In the genomic region with DNA sequence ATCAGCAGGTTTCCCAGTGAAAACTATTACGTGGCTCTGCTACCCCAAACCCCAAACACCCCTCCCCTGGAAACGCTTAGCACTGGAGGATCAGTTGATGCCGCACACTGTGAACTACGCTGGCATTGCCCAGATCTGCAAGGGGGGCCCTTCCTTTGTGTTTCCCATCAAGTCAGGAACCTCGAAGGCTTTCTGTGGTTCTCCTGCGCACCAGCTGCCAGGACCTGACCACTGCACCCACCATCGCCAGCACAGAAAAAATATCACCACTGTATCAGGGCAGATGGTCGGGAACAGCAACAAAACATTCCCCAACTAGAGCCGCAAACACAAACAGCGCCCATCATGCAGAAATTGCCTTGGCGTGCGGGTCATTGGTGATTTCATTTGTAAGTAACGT, we compare ENCODE assay signal across 38 cellular contexts.
"Had no signal": no experiment of that assay in that cellular context is flagged by ENCODE, and none has a peak within 500 bp of the region (broad histone marks: within the 10 kb centered on the region; RNA-seq: fewer than 3 reads in every experiment).

No MANE protein-coding gene starts in this region.

- H3K9me3 ChIP-seq: adrenal gland, ascending aorta, body of pancreas had no signal

- H3K27ac ChIP-seq: adrenal gland, ascending aorta, body of pancreas, brain microvascular endothelial cell, breast epithelium, cardiac muscle cell had no signal

- DNase-seq: activated effector memory CD4-positive, alpha-beta T cell treated with anti-CD3 and anti-CD28 coated beads, Interleukin-2, amount 50 U/mL, for 16 hours; activated effector memory CD4-positive, alpha-beta T cell treated with Interleukin-2 at 50 U/mL for 16 hours; activated gamma-delta T cell; activated gamma-delta T cell treated with Interleukin-2 at 50 U/mL for 16 hours; activated naive CD4-positive, alpha-beta T cell; activated naive CD4-positive, alpha-beta T cell treated with anti-CD3 and anti-CD28 coated beads for 36 hours; activated naive CD4-positive, alpha-beta T cell treated with anti-CD3 and anti-CD28 coated beads, Interleukin-2, amount 10 ng/mL, durations not matched to agents 7 days and 5 days; activated naive CD4-positive, alpha-beta T cell treated with anti-CD3 and anti-CD28 coated beads, Interleukin-2, amount 50 U/mL, for 16 hours; activated naive CD4-positive, alpha-beta T cell treated with Interleukin-2 at 50 U/mL for 16 hours; activated naive CD8-positive, alpha-beta T cell treated with anti-CD3 and anti-CD28 coated beads for 36 hours; activated naive CD8-positive, alpha-beta T cell treated with anti-CD3 and anti-CD28 coated beads, Interleukin-2, amount 10 ng/mL, durations not matched to agents 7 days and 5 days; activated naive CD8-positive, alpha-beta T cell treated with anti-CD3 and anti-CD28 coated beads, Interleukin-2, amount 50 U/mL, for 24 hours; activated T-cell treated with anti-CD3 and anti-CD28 coated beads, Interleukin-2, amount 50 U/mL, for 1 hour; activated T-cell treated with anti-CD3 and anti-CD28 coated beads, Interleukin-2, amount 50 U/mL, for 24 hours; activated T-cell treated with anti-CD3 and anti-CD28 coated beads, Interleukin-2, amount 50 U/mL, for 4 hours; activated T-cell treated with anti-CD3 and anti-CD28 coated beads, Interleukin-2, amount 50 U/mL, for 48 hours; activated T-cell treated with anti-CD3 and anti-CD28 coated beads, Interleukin-2, amount 50 U/mL, for 72 hours; adrenal gland; amniotic stem cell; amygdala; anterior cingulate cortex; aorta; body of pancreas; brain microvascular endothelial cell; caudate nucleus; central memory CD4-positive, alpha-beta T cell; cerebellar nuclear complex had no signal

- ATAC-seq: activated naive CD4-positive, alpha-beta T cell treated with anti-CD3 and anti-CD28 coated beads, Interleukin-2, amount 50 U/mL, for 72 hours; activated naive CD8-positive, alpha-beta T cell treated with anti-CD3 and anti-CD28 coated beads, Interleukin-2, amount 50 U/mL, for 24 hours; activated T-cell treated with anti-CD3 and anti-CD28 coated beads, Interleukin-2, amount 50 U/mL, for 4 hours; activated T-cell treated with anti-CD3 and anti-CD28 coated beads, Interleukin-2, amount 50 U/mL, for 72 hours; activated T-helper 17 cell treated with anti-CD3 and anti-CD28 coated beads, Interleukin-2, amount 50 U/mL, for 72 hours; body of pancreas had no signal

- H3K36me3 ChIP-seq: adrenal gland, ascending aorta, brain microvascular endothelial cell, breast epithelium, cardiac muscle cell had no signal

- H3K4me1 ChIP-seq: adrenal gland, ascending aorta, body of pancreas, breast epithelium had no signal

- H3K4me1 Mint-ChIP-seq: activated naive CD4-positive, alpha-beta T cell treated with anti-CD3 and anti-CD28 coated beads, Interleukin-2, amount 10 ng/mL, durations not matched to agents 7 days and 5 days; activated naive CD4-positive, alpha-beta T cell treated with anti-CD3 and anti-CD28 coated beads, Interleukin-2, amount 50 U/mL, for 24 hours; activated naive CD8-positive, alpha-beta T cell treated with anti-CD3 and anti-CD28 coated beads for 36 hours; activated naive CD8-positive, alpha-beta T cell treated with anti-CD3 and anti-CD28 coated beads, Interleukin-2, amount 10 ng/mL, durations not matched to agents 7 days and 5 days; activated naive CD8-positive, alpha-beta T cell treated with anti-CD3 and anti-CD28 coated beads, Interleukin-2, amount 50 U/mL, for 24 hours; activated T-helper 17 cell treated with anti-CD3 and anti-CD28 coated beads, Interleukin-2, amount 50 U/mL, for 72 hours; central memory CD8-positive, alpha-beta T cell had no signal

- H3K27ac Mint-ChIP-seq: activated naive CD4-positive, alpha-beta T cell treated with anti-CD3 and anti-CD28 coated beads for 36 hours; activated naive CD4-positive, alpha-beta T cell treated with anti-CD3 and anti-CD28 coated beads, Interleukin-2, amount 10 ng/mL, durations not matched to agents 7 days and 5 days; activated naive CD4-positive, alpha-beta T cell treated with anti-CD3 and anti-CD28 coated beads, Interleukin-2, amount 50 U/mL, for 24 hours; activated naive CD4-positive, alpha-beta T cell treated with anti-CD3 and anti-CD28 coated beads, Interleukin-2, amount 50 U/mL, for 72 hours; activated naive CD8-positive, alpha-beta T cell; activated naive CD8-positive, alpha-beta T cell treated with anti-CD3 and anti-CD28 coated beads for 36 hours; activated naive CD8-positive, alpha-beta T cell treated with anti-CD3 and anti-CD28 coated beads, Interleukin-2, amount 10 ng/mL, durations not matched to agents 7 days and 5 days; activated naive CD8-positive, alpha-beta T cell treated with anti-CD3 and anti-CD28 coated beads, Interleukin-2, amount 50 U/mL, for 24 hours; activated T-cell treated with anti-CD3 and anti-CD28 coated beads, Interleukin-2, amount 50 U/mL, for 24 hours; activated T-cell treated with anti-CD3 and anti-CD28 coated beads, Interleukin-2, amount 50 U/mL, for 72 hours; activated T-helper 1 cell treated with anti-CD3 and anti-CD28 coated beads, Interleukin-12 subunit alpha, Interleukin-12 subunit beta, Interleukin-2, Interleukin-4 antibody, amounts not matched to agents 30 ng/mL and 10 ng/mL and 1 ng/mL, durations not matched to agents 14 hours and 24 hours and 36 hours; activated T-helper 17 cell treated with anti-CD3 and anti-CD28 coated beads, Interleukin-2, amount 50 U/mL, for 72 hours; activated T-helper 2 cell treated with anti-CD3 and anti-CD28 coated beads, Interferon-gamma antibody, Interleukin-2, Interleukin-4, amounts not matched to agents 10 μg/mL and 5 μg/mL and 100 μg/mL, durations not matched to agents 14 hours and 24 hours and 36 hours had no signal

- H3K27me3 ChIP-seq: ascending aorta, body of pancreas, brain microvascular endothelial cell, cardiac muscle cell had no signal

- H3K4me3 Mint-ChIP-seq: activated naive CD4-positive, alpha-beta T cell treated with anti-CD3 and anti-CD28 coated beads for 36 hours; activated naive CD4-positive, alpha-beta T cell treated with anti-CD3 and anti-CD28 coated beads, Interleukin-2, amount 10 ng/mL, durations not matched to agents 7 days and 5 days; activated naive CD4-positive, alpha-beta T cell treated with anti-CD3 and anti-CD28 coated beads, Interleukin-2, amount 50 U/mL, for 24 hours; activated naive CD8-positive, alpha-beta T cell; activated naive CD8-positive, alpha-beta T cell treated with anti-CD3 and anti-CD28 coated beads for 36 hours; activated naive CD8-positive, alpha-beta T cell treated with anti-CD3 and anti-CD28 coated beads, Interleukin-2, amount 10 ng/mL, durations not matched to agents 7 days and 5 days; activated naive CD8-positive, alpha-beta T cell treated with anti-CD3 and anti-CD28 coated beads, Interleukin-2, amount 50 U/mL, for 24 hours; activated T-cell treated with anti-CD3 and anti-CD28 coated beads, Interleukin-2, amount 50 U/mL, for 24 hours; activated T-cell treated with anti-CD3 and anti-CD28 coated beads, Interleukin-2, amount 50 U/mL, for 4 hours; activated T-cell treated with anti-CD3 and anti-CD28 coated beads, Interleukin-2, amount 50 U/mL, for 72 hours; activated T-helper 1 cell treated with anti-CD3 and anti-CD28 coated beads, Interleukin-12 subunit alpha, Interleukin-12 subunit beta, Interleukin-2, Interleukin-4 antibody, amounts not matched to agents 30 ng/mL and 10 ng/mL and 1 ng/mL, durations not matched to agents 14 hours and 24 hours and 36 hours; activated T-helper 17 cell treated with anti-CD3 and anti-CD28 coated beads, Interleukin-2, amount 50 U/mL, for 72 hours; brain; central memory CD8-positive, alpha-beta T cell had no signal

- H3K9me3 Mint-ChIP-seq: activated naive CD4-positive, alpha-beta T cell treated with anti-CD3 and anti-CD28 coated beads for 36 hours; activated naive CD4-positive, alpha-beta T cell treated with anti-CD3 and anti-CD28 coated beads, Interleukin-2, amount 50 U/mL, for 24 hours; activated naive CD4-positive, alpha-beta T cell treated with anti-CD3 and anti-CD28 coated beads, Interleukin-2, amount 50 U/mL, for 72 hours; activated naive CD8-positive, alpha-beta T cell treated with anti-CD3 and anti-CD28 coated beads for 36 hours; activated naive CD8-positive, alpha-beta T cell treated with anti-CD3 and anti-CD28 coated beads, Interleukin-2, amount 10 ng/mL, durations not matched to agents 7 days and 5 days; activated naive CD8-positive, alpha-beta T cell treated with anti-CD3 and anti-CD28 coated beads, Interleukin-2, amount 50 U/mL, for 24 hours; activated T-cell treated with anti-CD3 and anti-CD28 coated beads, Interleukin-2, amount 50 U/mL, for 24 hours; activated T-cell treated with anti-CD3 and anti-CD28 coated beads, Interleukin-2, amount 50 U/mL, for 4 hours; activated T-helper 1 cell treated with anti-CD3 and anti-CD28 coated beads, Interleukin-12 subunit alpha, Interleukin-12 subunit beta, Interleukin-2, Interleukin-4 antibody, amounts not matched to agents 30 ng/mL and 10 ng/mL and 1 ng/mL, durations not matched to agents 14 hours and 24 hours and 36 hours; activated T-helper 17 cell treated with anti-CD3 and anti-CD28 coated beads, Interleukin-2, amount 50 U/mL, for 72 hours; central memory CD8-positive, alpha-beta T cell had no signal

- H3K27me3 Mint-ChIP-seq: activated naive CD4-positive, alpha-beta T cell treated with anti-CD3 and anti-CD28 coated beads, Interleukin-2, amount 10 ng/mL, durations not matched to agents 7 days and 5 days; activated naive CD8-positive, alpha-beta T cell; activated naive CD8-positive, alpha-beta T cell treated with anti-CD3 and anti-CD28 coated beads, Interleukin-2, amount 10 ng/mL, durations not matched to agents 7 days and 5 days; activated naive CD8-positive, alpha-beta T cell treated with anti-CD3 and anti-CD28 coated beads, Interleukin-2, amount 50 U/mL, for 24 hours; activated T-helper 17 cell treated with anti-CD3 and anti-CD28 coated beads, Interleukin-2, amount 50 U/mL, for 72 hours; central memory CD8-positive, alpha-beta T cell had no signal

- H3K36me3 Mint-ChIP-seq: activated naive CD4-positive, alpha-beta T cell treated with anti-CD3 and anti-CD28 coated beads, Interleukin-2, amount 10 ng/mL, durations not matched to agents 7 days and 5 days; activated naive CD4-positive, alpha-beta T cell treated with anti-CD3 and anti-CD28 coated beads, Interleukin-2, amount 50 U/mL, for 24 hours; activated naive CD4-positive, alpha-beta T cell treated with anti-CD3 and anti-CD28 coated beads, Interleukin-2, amount 50 U/mL, for 72 hours; activated naive CD8-positive, alpha-beta T cell; activated naive CD8-positive, alpha-beta T cell treated with anti-CD3 and anti-CD28 coated beads for 36 hours; activated naive CD8-positive, alpha-beta T cell treated with anti-CD3 and anti-CD28 coated beads, Interleukin-2, amount 10 ng/mL, durations not matched to agents 7 days and 5 days; brain had no signal

- H3K4me3 ChIP-seq: adrenal gland, ascending aorta, body of pancreas, breast epithelium, cardiac muscle cell had no signal
